ENCODE assay signal across 1 cellular context in the genomic region with DNA sequence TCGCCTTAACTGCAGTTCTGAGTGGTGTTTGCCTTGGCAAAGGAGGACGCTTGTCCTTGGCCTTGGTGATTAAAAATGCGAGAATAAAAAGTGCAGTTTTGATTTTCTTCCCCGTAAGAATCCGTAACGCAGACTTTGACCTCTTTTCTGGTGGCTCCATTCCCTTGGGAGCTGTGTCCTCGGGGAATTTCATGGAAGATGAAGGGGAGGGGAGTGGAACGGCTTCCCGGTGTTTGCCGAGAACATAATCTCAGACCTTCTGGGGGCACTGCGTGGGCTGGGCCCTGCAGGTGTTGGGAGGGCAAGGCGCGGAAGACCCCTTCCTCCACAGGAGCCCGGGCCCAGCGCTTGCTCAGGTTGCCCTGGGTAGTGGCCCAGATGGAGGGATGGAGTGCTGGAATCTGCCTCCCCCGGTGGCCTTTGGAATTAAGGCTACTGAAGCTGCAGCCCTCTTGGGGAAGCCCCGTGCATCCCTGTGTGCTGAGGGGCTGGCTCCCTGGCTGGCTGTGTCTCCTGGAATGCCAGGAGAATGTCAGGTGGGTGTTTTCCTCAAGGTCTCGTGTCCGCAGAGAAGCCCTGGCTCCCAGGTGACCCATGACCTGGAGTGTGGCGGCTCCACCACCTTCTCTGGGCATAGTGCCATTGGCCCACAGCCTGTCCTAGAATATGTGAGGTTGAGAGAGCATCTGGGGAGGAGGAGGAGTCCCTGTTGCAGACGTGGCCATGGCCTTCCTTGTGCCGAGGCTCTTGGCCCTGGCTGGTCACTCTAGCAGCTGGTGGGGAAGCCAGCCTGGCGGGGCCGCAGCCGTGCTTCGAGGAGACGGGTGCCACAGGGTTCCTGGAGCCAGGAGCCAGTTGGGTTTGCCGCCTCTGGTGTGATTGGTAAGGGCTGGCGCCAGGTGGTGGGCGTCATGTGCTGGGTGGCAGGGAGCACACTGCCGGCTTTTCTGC.
A peak's percentile ranks its signal among the peaks of the same experiment; 100 is the strongest.
TF ChIP-seq lines count a peak whose summit lies in the region.

No MANE protein-coding gene starts in this region.

TF ChIP-seq in HepG2, 621 proteins besides CTCF, POLR2A, EP300 and RAD21 (continued from another document):
- TF ChIP-seq ZNF687 (CRISPR knock-in tag; IDR thresholded peaks at IDR 0.05), result peak; percentile 17; the same call in 1 of the 2 replicates
- 0 out of 2 replicates have a peak, but pooled peaks have one; percentile 15 for TF ChIP-seq ERF (CRISPR knock-in tag; IDR thresholded peaks at IDR 0.05)
- TF ChIP-seq ZNF672 (CRISPR knock-in tag; IDR thresholded peaks at IDR 0.05), result no peak
- no peak for TF ChIP-seq ZNF350 (CRISPR knock-in tag; IDR thresholded peaks at IDR 0.05; ENCODE audit: borderline replicate concordance, low read depth)
- TF ChIP-seq, protein P1, sequence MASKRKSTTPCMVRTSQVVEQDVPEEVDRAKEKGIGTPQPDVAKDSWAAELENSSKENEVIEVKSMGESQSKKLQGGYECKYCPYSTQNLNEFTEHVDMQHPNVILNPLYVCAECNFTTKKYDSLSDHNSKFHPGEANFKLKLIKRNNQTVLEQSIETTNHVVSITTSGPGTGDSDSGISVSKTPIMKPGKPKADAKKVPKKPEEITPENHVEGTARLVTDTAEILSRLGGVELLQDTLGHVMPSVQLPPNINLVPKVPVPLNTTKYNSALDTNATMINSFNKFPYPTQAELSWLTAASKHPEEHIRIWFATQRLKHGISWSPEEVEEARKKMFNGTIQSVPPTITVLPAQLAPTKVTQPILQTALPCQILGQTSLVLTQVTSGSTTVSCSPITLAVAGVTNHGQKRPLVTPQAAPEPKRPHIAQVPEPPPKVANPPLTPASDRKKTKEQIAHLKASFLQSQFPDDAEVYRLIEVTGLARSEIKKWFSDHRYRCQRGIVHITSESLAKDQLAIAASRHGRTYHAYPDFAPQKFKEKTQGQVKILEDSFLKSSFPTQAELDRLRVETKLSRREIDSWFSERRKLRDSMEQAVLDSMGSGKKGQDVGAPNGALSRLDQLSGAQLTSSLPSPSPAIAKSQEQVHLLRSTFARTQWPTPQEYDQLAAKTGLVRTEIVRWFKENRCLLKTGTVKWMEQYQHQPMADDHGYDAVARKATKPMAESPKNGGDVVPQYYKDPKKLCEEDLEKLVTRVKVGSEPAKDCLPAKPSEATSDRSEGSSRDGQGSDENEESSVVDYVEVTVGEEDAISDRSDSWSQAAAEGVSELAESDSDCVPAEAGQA (IDR thresholded peaks at IDR 0.05; ENCODE audit: low read depth), result no peak
- TF ChIP-seq, protein P1 (CRISPR knock-in tag; IDR thresholded peaks at IDR 0.05; ENCODE audit: borderline replicate concordance), result no peak
- TF ChIP-seq CSRNP1 (CRISPR knock-in tag; IDR thresholded peaks at IDR 0.05), result no peak
- TF ChIP-seq RAD51 (IDR thresholded peaks at IDR 0.05; ENCODE audit: borderline replicate concordance), result no peak
- no peak for TF ChIP-seq JDP2 (CRISPR knock-in tag; IDR thresholded peaks at IDR 0.05; ENCODE audit: borderline replicate concordance)
- no peak for TF ChIP-seq MTF1 (CRISPR knock-in tag; IDR thresholded peaks at IDR 0.05)
- TF ChIP-seq NCOA1 (CRISPR knock-in tag; IDR thresholded peaks at IDR 0.05), result no peak
- TF ChIP-seq ZBTB1 (CRISPR knock-in tag; IDR thresholded peaks at IDR 0.05; ENCODE audit: borderline replicate concordance), result no peak
- TF ChIP-seq NCOA2 (CRISPR knock-in tag; IDR thresholded peaks at IDR 0.05), result no peak
- TF ChIP-seq ATF7-NPFF (CRISPR knock-in tag; IDR thresholded peaks at IDR 0.05; ENCODE audit: low read depth), result no peak
